Comparison of ENCODE assay signal across 21 cellular contexts in the genomic region with DNA sequence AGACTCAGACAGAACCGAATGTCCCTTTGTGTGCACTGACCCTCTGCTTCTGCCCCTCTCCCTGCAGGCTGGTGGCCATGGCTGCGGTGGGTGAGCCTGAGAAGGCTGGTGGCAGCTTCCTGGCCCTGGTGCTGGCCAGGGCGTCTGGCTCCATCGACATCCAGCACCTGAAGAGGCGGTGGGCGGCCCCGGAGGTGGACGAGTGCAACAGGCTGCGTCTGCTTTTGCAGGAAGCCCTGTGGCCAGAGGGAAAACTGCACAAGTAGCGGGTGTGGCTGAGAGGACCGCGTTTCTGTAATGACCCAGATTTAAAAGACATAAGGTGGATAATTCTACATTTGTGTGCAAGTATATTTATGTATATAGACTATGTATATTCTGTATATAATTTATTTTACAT.
DNase-seq lines count a peak whose midpoint lies in the region; ATAC-seq, FAIRE-seq and TF ChIP-seq lines count a peak whose summit lies in the region.
"Had no signal": no experiment of that assay in that cellular context is flagged by ENCODE, and none has a peak within 500 bp of the region (broad histone marks: within the 10 kb centered on the region; RNA-seq: fewer than 3 reads in every experiment).

No MANE protein-coding gene starts in this region.

- peak; percentile 63 for ATAC-seq in HCT116
- ATAC-seq: PC-3 had no signal

- no peak overlapping the region for H3K27ac Mint-ChIP-seq in neural crest cell (ENCODE audit: unreplicated experiment)
- no peak overlapping the region for H3K27ac Mint-ChIP-seq in activated CD4-positive, alpha-beta memory T cell treated with anti-CD3 and anti-CD28 coated beads for 36 hours

- H3K9ac ChIP-seq in HCT116 (ENCODE audit: low read length) (no peak overlapping the region), kidney (ENCODE audit: low read length in 2 of 2) (no peak overlapping the region)
- H3K9ac ChIP-seq: SK-N-SH had no signal

- H3K4me3 ChIP-seq in HCT116 (replicated peaks in 1 of 2; ENCODE audit: low read depth in 1 of 2, low read length in 2 of 2) (no peak overlapping the region), dorsolateral prefrontal cortex (no peak overlapping the region), brain microvascular endothelial cell (ENCODE audit: low read depth, low read length) (no peak overlapping the region), kidney (ENCODE audit: low read length in 2 of 2) (no peak overlapping the region)

- H4K20me1 ChIP-seq in HCT116 (ENCODE audit: insufficient read depth), result no peaks in the 10 kb centered on the region

- TF ChIP-seq RAD21 in HCT116 (IDR thresholded peaks at IDR 0.05; ENCODE audit: low read depth), result no peak

- H3K9me2 ChIP-seq in HCT116 (ENCODE audit: insufficient read depth), result no peaks in the 10 kb centered on the region
- H3K9me2 ChIP-seq: SK-N-SH had no signal

- H3K4me2 ChIP-seq in HCT116 (ENCODE audit: low read length), result no peak overlapping the region
- H3K4me2 ChIP-seq: SK-N-SH had no signal

- no peak for TF ChIP-seq POLR2A in HCT116 (IDR thresholded peaks at IDR 0.05; ENCODE audit: borderline replicate concordance, extremely low read depth, insufficient read depth, insufficient read length)

- intact Hi-C loops in HCT116 (cut with micrococcal nuclease) (no loop called here), dorsolateral prefrontal cortex (cut with DNase I) (no loop called here), kidney (cut with DNase I) (no loop called here)
- intact Hi-C loops in activated CD4-positive, alpha-beta memory T cell treated with anti-CD3 and anti-CD28 coated beads for 36 hours (cut with micrococcal nuclease), result no loop called here

- H3K27ac ChIP-seq in HCT116 (ENCODE audit: low read depth, low read length), result no peak overlapping the region
- H3K27ac ChIP-seq in dorsolateral prefrontal cortex, result peak overlapping the region in 37 of 59 donors; percentile 2 to 79 (median 55)
- no peak overlapping the region for H3K27ac ChIP-seq in brain microvascular endothelial cell
- H3K27ac ChIP-seq in kidney (ENCODE audit: low read depth in 2 of 2, low read length in 2 of 2), result no peak overlapping the region
- H3K27ac ChIP-seq: C4-2B had no signal

- DNase-seq in ELF-1 (ENCODE audit: low read depth, low spot score), result peak; percentile 26
- DNase-seq in HCT116 (ENCODE audit: low read depth, low spot score), result no peak
- no peak for DNase-seq in dorsolateral prefrontal cortex
- no peak for DNase-seq in neural crest cell (ENCODE audit: low read depth, low spot score)
- DNase-seq in activated CD4-positive, alpha-beta memory T cell treated with anti-CD3 and anti-CD28 coated beads for 36 hours, result no peak
- DNase-seq in brain microvascular endothelial cell, result no peak
- DNase-seq in kidney, result no peak
- DNase-seq: ACHN, DMS 273 treated with DMSO at 0.1 percent for 48 hours, DND-41, KBM-7, MV-4-11, NCI-H1694 treated with DMSO at 0.1 percent for 48 hours, NCI-H226, NCI-H526, PC-3, RPMI8226, SHP77 treated with DMSO at 0.1 percent for 48 hours, SK-N-SH had no signal

- peaks cover 3% of the 10 kb centered on the region for H3K9me3 Mint-ChIP-seq in neural crest cell
- H3K9me3 Mint-ChIP-seq in activated CD4-positive, alpha-beta memory T cell treated with anti-CD3 and anti-CD28 coated beads for 36 hours, result peaks cover 3% of the 10 kb centered on the region

- H3K9me3 ChIP-seq in HCT116 (ENCODE audit: control insufficient read depth in 1 of 2, insufficient read depth in 1 of 2, low read depth in 1 of 2, low read length in 2 of 2) (no peaks in the 10 kb centered on the region), kidney (ENCODE audit: control insufficient read depth in 1 of 2, low read length in 2 of 2) (no peaks in the 10 kb centered on the region)
- H3K9me3 ChIP-seq: SK-N-SH had no signal

- CTCF ChIA-PET in HCT116 (lab: Charles Lee), result no interaction called here
- CTCF ChIA-PET in activated CD4-positive, alpha-beta memory T cell treated with anti-CD3 and anti-CD28 coated beads for 36 hours (lab: Charles Lee), result no interaction called here

- in situ Hi-C loops in brain microvascular endothelial cell (cut with HindIII; ENCODE audit: low pct_ligation_motif_present, low sequenced_read_pairs), result no loop called here

- H3K27me3 ChIP-seq in HCT116 (ENCODE audit: insufficient read depth, low read length), result no peaks in the 10 kb centered on the region
- H3K27me3 ChIP-seq in dorsolateral prefrontal cortex, result no peaks in the 10 kb centered on the region
- no peaks in the 10 kb centered on the region for H3K27me3 ChIP-seq in brain microvascular endothelial cell (replicated peaks)

- H3K79me2 ChIP-seq in HCT116 (ENCODE audit: insufficient read depth, low read length), result no peaks in the 10 kb centered on the region

- peaks cover 31% of the 10 kb centered on the region for H3K36me3 Mint-ChIP-seq in neural crest cell (ENCODE audit: low read depth)
- peaks cover 40% of the 10 kb centered on the region for H3K36me3 Mint-ChIP-seq in activated CD4-positive, alpha-beta memory T cell treated with anti-CD3 and anti-CD28 coated beads for 36 hours

- H3K4me1 ChIP-seq in HCT116 (ENCODE audit: control insufficient read depth in 1 of 2, insufficient read depth in 2 of 2, low read length in 2 of 2), result no peaks in the 10 kb centered on the region
- H3K4me1 ChIP-seq in kidney (ENCODE audit: control insufficient read depth in 1 of 2, insufficient read depth in 1 of 2, low read depth in 1 of 2, low read length in 2 of 2), result no peaks in the 10 kb centered on the region

- H2AFZ ChIP-seq in HCT116 (ENCODE audit: low read depth, low read length, poor library complexity, severe bottlenecking), result no peak overlapping the region

- POLR2A ChIA-PET in HCT116 (lab: Charles Lee), result no interaction called here
- POLR2A ChIA-PET in activated CD4-positive, alpha-beta memory T cell treated with anti-CD3 and anti-CD28 coated beads for 36 hours (lab: Charles Lee), result no interaction called here

- no peaks in the 10 kb centered on the region for H3K27me3 Mint-ChIP-seq in neural crest cell (ENCODE audit: low read depth)
- no peaks in the 10 kb centered on the region for H3K27me3 Mint-ChIP-seq in activated CD4-positive, alpha-beta memory T cell treated with anti-CD3 and anti-CD28 coated beads for 36 hours

- RAD21 ChIA-PET in HCT116 (lab: Charles Lee; ENCODE audit: low non-redundant PET in 1 of 2, low total read pairs in 2 of 2, uncharacterized antibody in 2 of 2, unreplicated experiment in 2 of 2), result no interaction called here

- TF ChIP-seq CTCF in HCT116 (IDR thresholded peaks at IDR 0.05 in 2 of 3, conservative IDR thresholded peaks at IDR 0.05 in 1 of 3; ENCODE audit: borderline replicate concordance in 1 of 3, insufficient read depth in 1 of 3, low read depth in 2 of 3, low read length in 2 of 3), result peak in 1 of 3 experiments; percentile 2; a peak in 1 of 6 replicates
- peak in 1 of 56 donors; percentile 8 for TF ChIP-seq CTCF in dorsolateral prefrontal cortex (IDR thresholded peaks at IDR 0.05 in 54 of 56, conservative IDR thresholded peaks at IDR 0.05 in 2 of 56; ENCODE audit: low read depth in 1 of 56, partially characterized antibody in 56 of 56)
- peak; percentile 19 for TF ChIP-seq CTCF in neural crest cell (conservative IDR thresholded peaks at IDR 0.05)
- no peak for TF ChIP-seq CTCF in brain microvascular endothelial cell (IDR thresholded peaks at IDR 0.05; ENCODE audit: low read depth, low read length, missing control alignments)
- TF ChIP-seq CTCF in kidney (IDR thresholded peaks at IDR 0.05; ENCODE audit: borderline replicate concordance, extremely low read depth, insufficient read depth), result no peak

- no peak overlapping the region for H3K4me3 Mint-ChIP-seq in neural crest cell
- no peak overlapping the region for H3K4me3 Mint-ChIP-seq in activated CD4-positive, alpha-beta memory T cell treated with anti-CD3 and anti-CD28 coated beads for 36 hours

- FAIRE-seq in kidney (lab: Jason Lieb, UNC), result no peak
- FAIRE-seq: G401.6 had no signal

- H3K36me3 ChIP-seq in HCT116 (ENCODE audit: control insufficient read depth in 1 of 2, insufficient read depth in 2 of 2, low read length in 2 of 2) (peaks cover 0 to 5% of the 10 kb centered on the region in 2 experiments; a peak in 2 of 4 replicates), brain microvascular endothelial cell (replicated peaks) (peaks cover 18% of the 10 kb centered on the region), kidney (ENCODE audit: control insufficient read depth in 1 of 2, insufficient read depth in 2 of 2, low read length in 2 of 2) (peaks cover 24 to 40% of the 10 kb centered on the region in 2 donors)

- no peaks in the 10 kb centered on the region for H3K4me1 Mint-ChIP-seq in neural crest cell
- H3K4me1 Mint-ChIP-seq in activated CD4-positive, alpha-beta memory T cell treated with anti-CD3 and anti-CD28 coated beads for 36 hours (ENCODE audit: low read depth), result no peaks in the 10 kb centered on the region

- BruUV-seq in HCT116 (replicated peaks; lab: Mats Ljungman, UMichigan), result no TSS peak

TF ChIP-seq in HCT116, 20 proteins besides CTCF, POLR2A, EP300 and RAD21 (continues in another document):
- TF ChIP-seq SIN3A (IDR thresholded peaks at IDR 0.05; ENCODE audit: low read depth), result no peak
- no peak for TF ChIP-seq YY1 (IDR thresholded peaks at IDR 0.05; ENCODE audit: extremely low read depth, insufficient replicate concordance, low read depth, low read length)
- no peak for TF ChIP-seq FOSL1 (IDR thresholded peaks at IDR 0.05; ENCODE audit: low read depth)
- TF ChIP-seq, protein P1, sequence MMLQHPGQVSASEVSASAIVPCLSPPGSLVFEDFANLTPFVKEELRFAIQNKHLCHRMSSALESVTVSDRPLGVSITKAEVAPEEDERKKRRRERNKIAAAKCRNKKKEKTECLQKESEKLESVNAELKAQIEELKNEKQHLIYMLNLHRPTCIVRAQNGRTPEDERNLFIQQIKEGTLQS (IDR thresholded peaks at IDR 0.05), result no peak
- no peak for TF ChIP-seq SRF (IDR thresholded peaks at IDR 0.05; ENCODE audit: low read depth)
- TF ChIP-seq, protein P2, sequence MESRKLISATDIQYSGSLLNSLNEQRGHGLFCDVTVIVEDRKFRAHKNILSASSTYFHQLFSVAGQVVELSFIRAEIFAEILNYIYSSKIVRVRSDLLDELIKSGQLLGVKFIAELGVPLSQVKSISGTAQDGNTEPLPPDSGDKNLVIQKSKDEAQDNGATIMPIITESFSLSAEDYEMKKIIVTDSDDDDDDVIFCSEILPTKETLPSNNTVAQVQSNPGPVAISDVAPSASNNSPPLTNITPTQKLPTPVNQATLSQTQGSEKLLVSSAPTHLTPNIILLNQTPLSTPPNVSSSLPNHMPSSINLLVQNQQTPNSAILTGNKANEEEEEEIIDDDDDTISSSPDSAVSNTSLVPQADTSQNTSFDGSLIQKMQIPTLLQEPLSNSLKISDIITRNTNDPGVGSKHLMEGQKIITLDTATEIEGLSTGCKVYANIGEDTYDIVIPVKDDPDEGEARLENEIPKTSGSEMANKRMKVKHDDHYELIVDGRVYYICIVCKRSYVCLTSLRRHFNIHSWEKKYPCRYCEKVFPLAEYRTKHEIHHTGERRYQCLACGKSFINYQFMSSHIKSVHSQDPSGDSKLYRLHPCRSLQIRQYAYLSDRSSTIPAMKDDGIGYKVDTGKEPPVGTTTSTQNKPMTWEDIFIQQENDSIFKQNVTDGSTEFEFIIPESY (IDR thresholded peaks at IDR 0.05; ENCODE audit: extremely low read depth, insufficient replicate concordance, low read length), result no peak
- no peak for TF ChIP-seq EZH2phosphoT487 (IDR thresholded peaks at IDR 0.05; ENCODE audit: borderline replicate concordance)
- TF ChIP-seq CBX3 (IDR thresholded peaks at IDR 0.05; ENCODE audit: low read depth), result no peak

Comparison
In these comparisons a context has a peak if more than half of its experiments do, and no peak if none do; other contexts are left out.
1. H3K27ac ChIP-seq: peak in dorsolateral prefrontal cortex (37 of 59); none in HCT116 (single experiment), brain microvascular endothelial cell (single experiment) and kidney (0 of 2).